8 cellular contexts compared by ENCODE assay signal in genomic region chr17:4946312-4946976, GRCh38. TPM values are rescaled to one million over a fixed set of nuclear protein-coding genes. Genes with fewer than 3 reads are reported as not detected.
DNase-seq lines count a peak whose midpoint lies in the region; TF ChIP-seq lines count a peak whose summit lies in the region.

No MANE protein-coding gene starts in this region.

- H3K4me3 ChIP-seq in GM23248 = peak overlapping the region; percentile 93
- peak overlapping the region; percentile 96 for H3K4me3 ChIP-seq in WERI-Rb-1 (ENCODE audit: low read depth, low read length)
- peak overlapping the region; percentile 94 to 99 for H3K4me3 ChIP-seq in foreskin fibroblast (ENCODE audit: low read depth in 1 of 2, low read length in 2 of 2)
- peak overlapping the region; percentile 58 to 95 (median 68) for H3K4me3 ChIP-seq in skeletal muscle tissue (ENCODE audit: low read length in 3 of 3)

- H3F3A ChIP-seq in GM23248 (ENCODE audit: insufficient read depth) = peaks cover 52% of the 10 kb centered on the region

- WGBS in GM23248 (ENCODE audit: low coverage in 1 of 2, low lambda C conversion rate in 2 of 2, missing lambda C conversion rate in 2 of 2), 2 experiments = 16% methylated on average over 16 of the region's 16 CpGs

- intact Hi-C loops in posterior cingulate gyrus (cut with DNase I) = loop anchor here (5.0 kb wide), 1 partner anchor 41 kb away; the partner anchor contains the start of gene CAMTA2

- in situ Hi-C loops in GM23248 (cut with MboI) = no loop called here

- peak overlapping the region; percentile 91 for H3K27ac ChIP-seq in GM23248
- H3K27ac ChIP-seq in WERI-Rb-1 = peak overlapping the region; percentile 60
- H3K27ac ChIP-seq in skeletal muscle tissue (ENCODE audit: low read depth, low read length) = peak overlapping the region; percentile 98

- H3K4me1 ChIP-seq in GM23248 (ENCODE audit: insufficient read depth) = peaks cover 22% of the 10 kb centered on the region
- peaks cover 37 to 65% (median 44%) of the 10 kb centered on the region in 3 donors for H3K4me1 ChIP-seq in skeletal muscle tissue (ENCODE audit: control insufficient read depth in 3 of 3, insufficient read depth in 3 of 3, low read length in 3 of 3)

- H2AFZ ChIP-seq in GM23248 = no peak overlapping the region

- TF ChIP-seq CTCF in WERI-Rb-1 (IDR thresholded peaks at IDR 0.05; ENCODE audit: low read depth, low read length) (no peak), foreskin fibroblast (IDR thresholded peaks at IDR 0.05; ENCODE audit: low read depth, low read length) (no peak)

- DNase-seq in GM23248 (peak; percentile 12), WERI-Rb-1 (no peak), foreskin fibroblast (no peak), HuH-7 (ENCODE audit: low spot score) (no peak), GF-D8 (lab: John Stamatoyannopoulos, UW) (no peak), SW480 (ENCODE audit: low spot score) (no peak), posterior cingulate gyrus (no peak)

- no peaks in the 10 kb centered on the region for H3K27me3 ChIP-seq in GM23248 (replicated peaks; ENCODE audit: insufficient read depth)
- no peaks in the 10 kb centered on the region for H3K27me3 ChIP-seq in WERI-Rb-1 (ENCODE audit: insufficient read depth, low read depth, severe bottlenecking)
- H3K27me3 ChIP-seq in skeletal muscle tissue (ENCODE audit: control insufficient read depth in 3 of 3, insufficient read depth in 3 of 3, low read length in 3 of 3) = no peaks in the 10 kb centered on the region

- H3K9ac ChIP-seq in GM23248 (peak overlapping the region; percentile 83), skeletal muscle tissue (ENCODE audit: low read depth in 1 of 3, low read length in 3 of 3) (peak overlapping the region; percentile 4 to 65 (median 30))

- peaks cover 69% of the 10 kb centered on the region for H3K79me2 ChIP-seq in GM23248 (ENCODE audit: insufficient read depth)

- H3K9me2 ChIP-seq in GM23248 (ENCODE audit: insufficient read depth) = no peaks in the 10 kb centered on the region

- no peaks in the 10 kb centered on the region for H3K9me3 ChIP-seq in GM23248 (ENCODE audit: low read depth)
- H3K9me3 ChIP-seq in WERI-Rb-1 (ENCODE audit: severe bottlenecking) = no peaks in the 10 kb centered on the region
- H3K9me3 ChIP-seq in skeletal muscle tissue (ENCODE audit: control insufficient read depth in 3 of 3, low read length in 3 of 3) = no peaks in the 10 kb centered on the region

- peaks cover 11% of the 10 kb centered on the region for H3K36me3 ChIP-seq in GM23248 (ENCODE audit: low read depth)
- peaks cover 65% of the 10 kb centered on the region for H3K36me3 ChIP-seq in WERI-Rb-1
- H3K36me3 ChIP-seq in skeletal muscle tissue (ENCODE audit: control insufficient read depth in 3 of 3, insufficient read depth in 3 of 3, low read length in 3 of 3) = peaks cover 38 to 45% (median 41%) of the 10 kb centered on the region in 3 donors

- peaks cover 6% of the 10 kb centered on the region; the same call in 1 of the 2 replicates for H4K20me1 ChIP-seq in GM23248 (ENCODE audit: insufficient read depth)

- H3K4me2 ChIP-seq in GM23248 (ENCODE audit: unreplicated experiment) = peak overlapping the region; percentile 95

RNA-seq across cellular contexts. Expression of gene PFN1, which starts 1.9 kb away (rescaled TPM):
- 621 and 886 TPM in 2 replicates for total RNA-seq in GM23248 (2014; rRNA removed; shearing (Covaris generic))
- 2,247 and 2,282 TPM in 2 replicates for polyA plus RNA-seq in GM23248 (2016; fragmentation: Nextera tagmentation; extraction: Ambion mirVana)
- total RNA-seq in skeletal muscle tissue = 137 TPM

RNA-seq across cellular contexts. Expression of gene ENO3, which starts 4.5 kb away (rescaled TPM):
- 0.38 and 1.2 TPM in 2 replicates for total RNA-seq in GM23248 (2014; rRNA removed; shearing (Covaris generic))
- 3.2 and 4.1 TPM in 2 replicates for polyA plus RNA-seq in GM23248 (2016; fragmentation: Nextera tagmentation; extraction: Ambion mirVana)
- total RNA-seq in skeletal muscle tissue = 2,880 TPM

RNA-seq across cellular contexts. Expression of gene RNF167, which starts 6.4 kb away (rescaled TPM):
- 19.8 and 31.7 TPM in 2 replicates for total RNA-seq in GM23248 (2014; rRNA removed; shearing (Covaris generic))
- polyA plus RNA-seq in GM23248 (2016; fragmentation: Nextera tagmentation; extraction: Ambion mirVana) = 34.2 and 36.6 TPM in 2 replicates
- 12.0 TPM for total RNA-seq in skeletal muscle tissue

RNA-seq across cellular contexts. Expression of gene SLC25A11, which starts 6.6 kb away (rescaled TPM):
- 68.5 and 131 TPM in 2 replicates for total RNA-seq in GM23248 (2014; rRNA removed; shearing (Covaris generic))
- polyA plus RNA-seq in GM23248 (2016; fragmentation: Nextera tagmentation; extraction: Ambion mirVana) = 71.4 and 73.2 TPM in 2 replicates
- total RNA-seq in skeletal muscle tissue = 59.5 TPM

RNA-seq across cellular contexts. Expression of gene GP1BA, which starts 14.4 kb away (rescaled TPM):
- not detected in 2 replicates for total RNA-seq in GM23248 (2014; rRNA removed; shearing (Covaris generic))
- 0.18 TPM in 1 of 2 replicates, not detected in the other for polyA plus RNA-seq in GM23248 (2016; fragmentation: Nextera tagmentation; extraction: Ambion mirVana)
- total RNA-seq in skeletal muscle tissue = under 0.01 TPM

Comparison
In these comparisons a context has a peak if more than half of its experiments do, and no peak if none do; other contexts are left out.
1. RNA of gene ENO3, which starts 4.5 kb away (total RNA-seq): 2,880 TPM in skeletal muscle tissue (single experiment); 0.38 to 1.2 TPM in GM23248; every median in the first group is over 1,000 times any median in the second.
2. Peak in every context shown above with its lines, with median percentiles within 50 percentile points of each other: H3K27ac ChIP-seq and H3K4me3 ChIP-seq.